ENCODE assay signal across 30 cellular contexts in genomic region chrX:36218801-36219200, GRCh38.
"Had no signal": no experiment of that assay in that cellular context is flagged by ENCODE, and none has a peak within 500 bp of the region (broad histone marks: within the 10 kb centered on the region; RNA-seq: fewer than 3 reads in every experiment).

No MANE protein-coding gene starts in this region.

- H3K9me3 ChIP-seq: esophagus muscularis mucosa, gastrocnemius medialis, heart left ventricle had no signal

- ATAC-seq: activated CD4-positive, CD25-positive, alpha-beta regulatory T cell treated with anti-CD3 and anti-CD28 coated beads, Interleukin-2, amount 50 U/mL, for 24 hours; activated CD8-positive, alpha-beta T cell treated with anti-CD3 and anti-CD28 coated beads for 36 hours; activated T-cell treated with anti-CD3 and anti-CD28 coated beads, Interleukin-2, amount 50 U/mL, for 4 hours; activated T-helper 17 cell treated with anti-CD3 and anti-CD28 coated beads, Interleukin-2, amount 50 U/mL, for 72 hours; foreskin keratinocyte; gastrocnemius medialis; heart left ventricle had no signal

- H3K4me1 ChIP-seq: esophagus muscularis mucosa, foreskin keratinocyte, gastrocnemius medialis, heart left ventricle had no signal

- DNase-seq: activated B cell treated with CpG ODN at 0.5 μM for 24 hours; activated CD4-positive, alpha-beta T cell treated with anti-CD3 and anti-CD28 coated beads for 48 hours; activated CD4-positive, alpha-beta T cell treated with anti-CD3 and anti-CD28 coated beads, Interleukin-2, amount 50 U/mL, for 1 hour; activated CD4-positive, alpha-beta T cell treated with anti-CD3 and anti-CD28 coated beads, Interleukin-2, amount 50 U/mL, for 48 hours; activated CD8-positive, alpha-beta memory T cell treated with anti-CD3 and anti-CD28 coated beads for 24 hours; activated CD8-positive, alpha-beta T cell treated with anti-CD3 and anti-CD28 coated beads for 36 hours; activated effector memory CD4-positive, alpha-beta T cell treated with Interleukin-2 at 50 U/mL for 16 hours; activated gamma-delta T cell treated with Interleukin-2 at 50 U/mL for 16 hours; activated naive CD4-positive, alpha-beta T cell treated with anti-CD3 and anti-CD28 coated beads, Interleukin-2, amount 50 U/mL, for 16 hours; activated naive CD4-positive, alpha-beta T cell treated with Interleukin-2 at 50 U/mL for 16 hours; activated T-cell treated with anti-CD3 and anti-CD28 coated beads, Interleukin-2, amount 50 U/mL, for 4 hours; amniotic stem cell; anterior cingulate cortex; brain microvascular endothelial cell; dorsolateral prefrontal cortex; effector memory CD4-positive, alpha-beta T cell; erythroblast; foreskin keratinocyte; gastrocnemius medialis; glutamatergic neuron; heart left ventricle; T-helper 2 cell had no signal

- H3K4me3 Mint-ChIP-seq: activated B cell treated with CpG ODN at 0.5 μM for 24 hours; activated CD8-positive, alpha-beta T cell treated with anti-CD3 and anti-CD28 coated beads for 36 hours; activated naive CD8-positive, alpha-beta T cell; activated T-cell treated with anti-CD3 and anti-CD28 coated beads, Interleukin-2, amount 50 U/mL, for 4 hours; activated T-helper 17 cell treated with anti-CD3 and anti-CD28 coated beads, Interleukin-2, amount 50 U/mL, for 72 hours; central memory CD8-positive, alpha-beta T cell; dendritic cell treated with granulocyte-macrophage colony-stimulating factor and Interleukin-4, amounts not matched to agents 40 ng/mL and 50 ng/mL, for 4 days had no signal

- H3K4me1 Mint-ChIP-seq: activated B cell treated with CpG ODN at 0.5 μM for 24 hours; activated T-helper 17 cell treated with anti-CD3 and anti-CD28 coated beads, Interleukin-2, amount 50 U/mL, for 72 hours; central memory CD8-positive, alpha-beta T cell had no signal

- H3K9me3 Mint-ChIP-seq: activated CD8-positive, alpha-beta T cell treated with anti-CD3 and anti-CD28 coated beads for 36 hours; activated T-helper 17 cell treated with anti-CD3 and anti-CD28 coated beads, Interleukin-2, amount 50 U/mL, for 72 hours had no signal

- H3K36me3 ChIP-seq: brain microvascular endothelial cell, esophagus muscularis mucosa, gastrocnemius medialis, heart left ventricle had no signal

- H3K4me3 ChIP-seq: coronary artery, dorsolateral prefrontal cortex, esophagus muscularis mucosa, gastrocnemius medialis, heart left ventricle had no signal

- H3K36me3 Mint-ChIP-seq: activated naive CD8-positive, alpha-beta T cell had no signal

- H3K27me3 ChIP-seq: brain microvascular endothelial cell, esophagus muscularis mucosa, foreskin keratinocyte, heart left ventricle had no signal

- H3K27ac Mint-ChIP-seq: activated B cell treated with CpG ODN at 0.5 μM for 24 hours; activated CD8-positive, alpha-beta T cell treated with anti-CD3 and anti-CD28 coated beads for 36 hours; activated naive CD8-positive, alpha-beta T cell; activated T-helper 17 cell treated with anti-CD3 and anti-CD28 coated beads, Interleukin-2, amount 50 U/mL, for 72 hours; dendritic cell treated with granulocyte-macrophage colony-stimulating factor and Interleukin-4, amounts not matched to agents 40 ng/mL and 50 ng/mL, for 4 days had no signal

- H3K27ac ChIP-seq: brain microvascular endothelial cell, coronary artery, dorsolateral prefrontal cortex, esophagus muscularis mucosa, foreskin keratinocyte, gastrocnemius medialis, heart left ventricle, VCaP had no signal

- H3K27me3 Mint-ChIP-seq: activated B cell treated with CpG ODN at 0.5 μM for 24 hours; activated CD8-positive, alpha-beta T cell treated with anti-CD3 and anti-CD28 coated beads for 36 hours; activated naive CD8-positive, alpha-beta T cell; activated T-helper 17 cell treated with anti-CD3 and anti-CD28 coated beads, Interleukin-2, amount 50 U/mL, for 72 hours; central memory CD8-positive, alpha-beta T cell; dendritic cell treated with granulocyte-macrophage colony-stimulating factor and Interleukin-4, amounts not matched to agents 40 ng/mL and 50 ng/mL, for 4 days had no signal
